ENCODE assay signal across 10 cellular contexts in genomic region chr5:91312698-91313097, GRCh38.
DNase-seq lines count a peak whose midpoint lies in the region; FAIRE-seq and TF ChIP-seq lines count a peak whose summit lies in the region.
"Had no signal": no experiment of that assay in that cellular context is flagged by ENCODE, and none has a peak within 500 bp of the region (broad histone marks: within the 10 kb centered on the region; RNA-seq: fewer than 3 reads in every experiment).

No MANE protein-coding gene starts in this region.

- in situ Hi-C loops in GM23248 (cut with MboI) = no loop called here

- FAIRE-seq in frontal cortex (lab: Jason Lieb, UNC) = no peak

- H4K20me1 ChIP-seq in GM23248 (ENCODE audit: insufficient read depth) = no peaks in the 10 kb centered on the region
- no peaks in the 10 kb centered on the region for H4K20me1 ChIP-seq in SK-N-SH (ENCODE audit: insufficient read depth)

- H3K79me2 ChIP-seq in GM23248 (ENCODE audit: insufficient read depth) (no peaks in the 10 kb centered on the region), SK-N-SH (ENCODE audit: insufficient read depth) (no peaks in the 10 kb centered on the region)

- H2AFZ ChIP-seq in GM23248 = no peak overlapping the region
- no peak overlapping the region for H2AFZ ChIP-seq in SK-N-SH (ENCODE audit: low read depth)

- H3K9ac ChIP-seq in GM23248 = peak overlapping the region; percentile 83
- peak overlapping the region; percentile 65 for H3K9ac ChIP-seq in SK-N-SH
- H3K9ac ChIP-seq in skeletal muscle tissue (ENCODE audit: low read depth in 1 of 3, low read length in 3 of 3) = peak overlapping the region; percentile 18 to 25 (median 24)

- H3K9me2 ChIP-seq in GM23248 (ENCODE audit: insufficient read depth) (no peaks in the 10 kb centered on the region), SK-N-SH (no peaks in the 10 kb centered on the region)

- TF ChIP-seq CTCF in SK-N-SH (IDR thresholded peaks at IDR 0.05) = no peak
- TF ChIP-seq CTCF in fibroblast of pulmonary artery (IDR thresholded peaks at IDR 0.05; ENCODE audit: low read length, missing control alignments) = no peak

- peak overlapping the region; percentile 95 for H3K27ac ChIP-seq in GM23248
- peak overlapping the region; percentile 81 to 99 for H3K27ac ChIP-seq in SK-N-SH (ENCODE audit: low read depth in 2 of 2, low read length in 1 of 2)
- peak overlapping the region; percentile 87 for H3K27ac ChIP-seq in skeletal muscle tissue (ENCODE audit: low read depth, low read length)
- H3K27ac ChIP-seq: HL-60 had no signal

- 11 to 23% methylated on average over 1 of the region's 1 CpG for WGBS in GM23248 (ENCODE audit: low coverage in 1 of 2, low lambda C conversion rate in 2 of 2, missing lambda C conversion rate in 2 of 2), 2 experiments
- WGBS in SK-N-SH (ENCODE audit: low lambda C conversion rate) = 36% methylated on average over 1 of the region's 1 CpG

- peaks cover 30% of the 10 kb centered on the region for H3F3A ChIP-seq in GM23248 (ENCODE audit: insufficient read depth)
- peaks cover 19% of the 10 kb centered on the region for H3F3A ChIP-seq in SK-N-SH (replicated peaks; ENCODE audit: insufficient read depth)

- CTCF ChIA-PET in SK-N-SH (lab: Yijun Ruan, JAX) = interaction anchor here (0.6 to 2.4 kb wide), 4 partner anchors 11 to 218 kb away, joined by 3 to 11 read pairs (median 4); no protein-coding TSS in a partner anchor

- no peak for TF ChIP-seq RAD21 in SK-N-SH (IDR thresholded peaks at IDR 0.05; ENCODE audit: low read length)

- H3K4me2 ChIP-seq in GM23248 (ENCODE audit: unreplicated experiment) = peak overlapping the region; percentile 59
- H3K4me2 ChIP-seq in SK-N-SH = peak overlapping the region; percentile 60

- peak overlapping the region; percentile 34 for H3K4me3 ChIP-seq in GM23248
- H3K4me3 ChIP-seq in SK-N-SH (ENCODE audit: low read depth in 2 of 2, low read length in 1 of 2) = no peak overlapping the region
- no peak overlapping the region for H3K4me3 ChIP-seq in fibroblast of pulmonary artery (replicated peaks; ENCODE audit: low read depth, low read length)
- H3K4me3 ChIP-seq in skeletal muscle tissue (ENCODE audit: low read length in 3 of 3) = peak overlapping the region in 2 of 3 donors; percentile 30

- H3K27me3 ChIP-seq in GM23248 (replicated peaks; ENCODE audit: insufficient read depth) (no peaks in the 10 kb centered on the region), SK-N-SH (ENCODE audit: insufficient read depth) (no peaks in the 10 kb centered on the region), skeletal muscle tissue (ENCODE audit: control insufficient read depth in 3 of 3, insufficient read depth in 3 of 3, low read length in 3 of 3) (no peaks in the 10 kb centered on the region)

- POLR2A ChIA-PET in SK-N-SH (lab: Yijun Ruan, JAX) = interaction anchor here (0.7 kb wide), 1 partner anchor 32 kb away, joined by 4 read pairs; no protein-coding TSS in a partner anchor

- no peak for TF ChIP-seq EP300 in SK-N-SH (IDR thresholded peaks at IDR 0.05; ENCODE audit: borderline replicate concordance in 1 of 2, low read depth in 1 of 2, low read length in 1 of 2)

- H3K9me3 ChIP-seq in GM23248 (ENCODE audit: low read depth) (no peaks in the 10 kb centered on the region), SK-N-SH (no peaks in the 10 kb centered on the region), skeletal muscle tissue (ENCODE audit: control insufficient read depth in 3 of 3, low read length in 3 of 3) (no peaks in the 10 kb centered on the region)

- H3K36me3 ChIP-seq in GM23248 (ENCODE audit: low read depth) (no peaks in the 10 kb centered on the region), SK-N-SH (replicated peaks in 1 of 2; ENCODE audit: control insufficient read depth in 1 of 2, insufficient read depth in 2 of 2, low read length in 1 of 2) (no peaks in the 10 kb centered on the region), skeletal muscle tissue (ENCODE audit: control insufficient read depth in 3 of 3, insufficient read depth in 3 of 3, low read length in 3 of 3) (no peaks in the 10 kb centered on the region)

- no peak for DNase-seq in GM23248
- DNase-seq in SK-N-SH = no peak
- DNase-seq in fibroblast of pulmonary artery (ENCODE audit: low read depth) = peak; percentile 36
- DNase-seq in SK-N-DZ (ENCODE audit: low spot score) = no peak
- DNase-seq in frontal cortex (ENCODE audit: low spot score in 2 of 2) = no peak
- DNase-seq in putamen (ENCODE audit: low spot score) = no peak
- no peak for DNase-seq in NCI-H1436 (lab: John Stamatoyannopoulos, UW)
- DNase-seq: kidney glomerular epithelial cell had no signal

- H3K4me1 ChIP-seq in GM23248 (ENCODE audit: insufficient read depth) (peaks cover 43% of the 10 kb centered on the region), SK-N-SH (ENCODE audit: control insufficient read depth in 1 of 2, insufficient read depth in 2 of 2, low read depth in 1 of 2, low read length in 1 of 2) (peaks cover 28 to 31% of the 10 kb centered on the region in 2 experiments; a peak in 3 of 4 replicates), skeletal muscle tissue (ENCODE audit: control insufficient read depth in 3 of 3, insufficient read depth in 3 of 3, low read length in 3 of 3) (peaks cover 28 to 34% (median 32%) of the 10 kb centered on the region in 3 donors)

TF ChIP-seq in SK-N-SH, 30 proteins besides CTCF, POLR2A, EP300 and RAD21:
- TF ChIP-seq ELF1 (IDR thresholded peaks at IDR 0.05) (no peak), MEF2A (IDR thresholded peaks at IDR 0.05; ENCODE audit: borderline replicate concordance, low read depth) (no peak), CHD2 (IDR thresholded peaks at IDR 0.05; ENCODE audit: low read length, partially characterized antibody) (no peak), TAF1 (IDR thresholded peaks at IDR 0.05; ENCODE audit: borderline replicate concordance, low read depth, low read length) (no peak), POLR2AphosphoS5 (IDR thresholded peaks at IDR 0.05; ENCODE audit: low read depth, low read length) (no peak), SMC3 (IDR thresholded peaks at IDR 0.05; ENCODE audit: low read depth, low read length) (no peak), USF2 (IDR thresholded peaks at IDR 0.05; ENCODE audit: borderline replicate concordance, low read depth, low read length) (no peak), TCF12 (IDR thresholded peaks at IDR 0.05) (no peak), YY1 (IDR thresholded peaks at IDR 0.05; ENCODE audit: low read depth) (no peak), FOXJ3 (CRISPR knock-in tag; IDR thresholded peaks at IDR 0.05) (no peak)

Comparison
In these comparisons a context has a peak if more than half of its experiments do, and no peak if none do; other contexts are left out.
1. H3K4me3 ChIP-seq: peak in GM23248 (single experiment) and skeletal muscle tissue (2 of 3); none in SK-N-SH (0 of 2) and fibroblast of pulmonary artery (single experiment).
2. H3K9ac ChIP-seq: peak in every context shown above with its lines; median percentile 83 in GM23248; 65 in SK-N-SH; 24 in skeletal muscle tissue.
3. Peak in every context shown above with its lines, with median percentiles within 50 percentile points of each other: H3K27ac ChIP-seq.